18 cellular contexts compared by ENCODE assay signal in the genomic region with DNA sequence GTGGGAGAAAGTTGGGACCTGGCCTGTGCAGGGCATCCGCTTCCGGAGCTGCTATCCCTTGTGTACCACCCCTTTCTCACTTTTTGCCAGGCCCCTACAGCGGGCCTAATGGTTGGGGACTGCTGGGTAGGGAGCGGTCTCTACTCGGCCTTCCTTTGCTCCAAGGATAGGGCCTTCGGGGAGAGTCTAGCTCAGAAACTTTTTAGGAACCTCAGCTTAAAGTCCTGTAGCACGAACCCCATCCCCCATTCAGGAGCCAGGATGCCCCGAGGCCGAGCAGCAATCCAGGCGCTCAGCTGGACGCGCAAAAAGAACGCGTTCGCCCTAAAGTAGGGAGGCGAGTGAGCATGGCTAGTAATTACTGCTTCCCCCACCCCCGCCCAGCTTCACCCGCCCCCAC. TPM values are rescaled to one million over a fixed set of nuclear protein-coding genes. Genes with fewer than 3 reads are reported as not detected.
DNase-seq lines count a peak whose midpoint lies in the region; ATAC-seq and TF ChIP-seq lines count a peak whose summit lies in the region.
"Had no signal": no experiment of that assay in that cellular context is flagged by ENCODE, and none has a peak within 500 bp of the region (broad histone marks: within the 10 kb centered on the region; RNA-seq: fewer than 3 reads in every experiment).

No MANE protein-coding gene starts in this region.

- no peak overlapping the region for H3K27ac Mint-ChIP-seq in H9

- H2AK5ac ChIP-seq in H9 (ENCODE audit: insufficient read length, low read length) (no peak overlapping the region), neuronal stem cell (ENCODE audit: low read depth, low read length) (no peak overlapping the region)

- no peak overlapping the region for H3K56ac ChIP-seq in H9 (ENCODE audit: insufficient read length, low read depth, low read length)

- peak overlapping the region; percentile 76 for H3K4me2 ChIP-seq in H9 (ENCODE audit: insufficient read depth, insufficient read length, low read length)
- H3K4me2 ChIP-seq in neuronal stem cell (ENCODE audit: insufficient read depth, low read length, poor library complexity, severe bottlenecking): no peak overlapping the region

- H2BK120ac ChIP-seq in H9 (ENCODE audit: low read depth, low read length, poor library complexity, severe bottlenecking) (no peak overlapping the region), neuronal stem cell (ENCODE audit: low read depth, low read length) (no peak overlapping the region)

- H2BK15ac ChIP-seq in H9 (ENCODE audit: low read depth, low read length) (no peak overlapping the region), neuronal stem cell (ENCODE audit: low read length) (no peak overlapping the region)

- DNase-seq in H9: peak; percentile 55
- no peak for DNase-seq in neuronal stem cell (ENCODE audit: low spot score)
- no peak for DNase-seq in AG08395 (ENCODE audit: low spot score)
- DNase-seq in foreskin keratinocyte: no peak
- DNase-seq: COR-L47, DMS153, KG1, NCI-H1436 treated with DMSO at 0.1 percent for 48 hours, NCI-H2081, NCI-H510A treated with DMSO at 0.1 percent for 48 hours had no signal

- H3K18ac ChIP-seq in H9 (ENCODE audit: insufficient read length, low read depth, low read length): no peak overlapping the region
- H3K18ac ChIP-seq in neuronal stem cell (ENCODE audit: low read length): no peak overlapping the region

- H3T11ph ChIP-seq in H9 (ENCODE audit: low read length): no peak overlapping the region

- H3K4me1 ChIP-seq in H9 (ENCODE audit: insufficient read depth, low read length) (no peaks in the 10 kb centered on the region), ectodermal cell (ENCODE audit: control insufficient read depth, insufficient read depth, low read length) (no peaks in the 10 kb centered on the region), neuronal stem cell (ENCODE audit: control insufficient read depth in 2 of 2, insufficient read depth in 1 of 2, low read depth in 1 of 2, low read length in 2 of 2) (peaks cover 0 to 5% of the 10 kb centered on the region in 2 donors), foreskin keratinocyte (no peaks in the 10 kb centered on the region)

- H3K79me2 ChIP-seq in H9 (ENCODE audit: insufficient read depth, low read length): no peaks in the 10 kb centered on the region

- H4K91ac ChIP-seq in H9 (ENCODE audit: insufficient read length, low read depth, low read length) (no peak overlapping the region), neuronal stem cell (ENCODE audit: low read depth, low read length, poor library complexity) (no peak overlapping the region)

- H4K8ac ChIP-seq in H9 (replicated peaks; ENCODE audit: insufficient read length, low read depth, low read length) (no peak overlapping the region), neuronal stem cell (ENCODE audit: low read depth, low read length) (no peak overlapping the region)

- H3K4ac ChIP-seq in H9 (ENCODE audit: low read depth, low read length): no peak overlapping the region
- no peak overlapping the region for H3K4ac ChIP-seq in neuronal stem cell (ENCODE audit: low read length)

- ATAC-seq in HG03342 (IDR thresholded peaks at IDR 0.05; ENCODE audit: unreplicated experiment) (no peak), GM19467 (IDR thresholded peaks at IDR 0.05; ENCODE audit: unreplicated experiment) (no peak), foreskin keratinocyte (no peak)
- ATAC-seq: HCT116, HepG2 had no signal

- H3K27ac ChIP-seq in H9 (ENCODE audit: insufficient read length, low read depth, low read length): no peak overlapping the region
- no peak overlapping the region for H3K27ac ChIP-seq in ectodermal cell (ENCODE audit: insufficient read depth, low read depth, low read length, poor library complexity, severe bottlenecking)
- H3K27ac ChIP-seq in neuronal stem cell (replicated peaks; ENCODE audit: low read length): no peak overlapping the region
- no peak overlapping the region for H3K27ac ChIP-seq in foreskin keratinocyte

- H3K79me1 ChIP-seq in H9 (ENCODE audit: insufficient read depth, low read depth, low read length, poor library complexity, severe bottlenecking): no peaks in the 10 kb centered on the region
- H3K79me1 ChIP-seq in neuronal stem cell (ENCODE audit: low read depth, low read length): no peaks in the 10 kb centered on the region

- no peaks in the 10 kb centered on the region for H4K20me1 ChIP-seq in H9 (ENCODE audit: control insufficient read depth, insufficient read depth, insufficient read length)

- peaks cover 7% of the 10 kb centered on the region for H3K23me2 ChIP-seq in H9 (ENCODE audit: insufficient read length, low read depth, low read length, poor library complexity, severe bottlenecking)

- no CpG with 5 or more reads among the region's 18 CpGs for whole genome bisulfite sequencing in H9 (ENCODE audit: extremely low coverage, insufficient read length, low lambda C conversion rate)
- 0% methylated on average over 16 to 18 of the region's 18 CpGs for WGBS in ectodermal cell, 2 experiments
- no CpG with 5 or more reads among the region's 18 CpGs for WGBS in neuronal stem cell (ENCODE audit: extremely low coverage in 2 of 2, insufficient read length in 2 of 2, insufficient replicate concordance in 1 of 2), 2 donors

- peaks cover 8 to 25% of the 10 kb centered on the region in 2 experiments for H3K4me1 Mint-ChIP-seq in H9

- H2BK12ac ChIP-seq in H9 (ENCODE audit: insufficient read length, low read depth, low read length) (no peak overlapping the region), neuronal stem cell (ENCODE audit: low read length) (no peak overlapping the region)

- peaks cover 0 to 9% of the 10 kb centered on the region in 2 experiments; a peak in 2 of 5 replicates for H3K9me3 Mint-ChIP-seq in H9

- H3K4me3 Mint-ChIP-seq in H9: peak overlapping the region; percentile 42 to 80

- no peak overlapping the region for H3K23ac ChIP-seq in H9 (ENCODE audit: insufficient read length, low read depth, low read length)
- no peak overlapping the region for H3K23ac ChIP-seq in neuronal stem cell (ENCODE audit: low read depth, low read length, poor library complexity)

- H4K5ac ChIP-seq in H9 (ENCODE audit: insufficient read length, low read depth, low read length): no peak overlapping the region

- peak overlapping the region; percentile 24 for H3K4me3 ChIP-seq in ectodermal cell (ENCODE audit: insufficient read depth, low read depth, low read length)
- peak overlapping the region; percentile 25 for H3K4me3 ChIP-seq in iPS-18c (ENCODE audit: insufficient read depth, low read depth, low read length)
- H3K4me3 ChIP-seq in neuronal stem cell (ENCODE audit: low read length in 2 of 2): no peak overlapping the region

- H3K14ac ChIP-seq in H9 (ENCODE audit: insufficient read depth, low read length) (no peak overlapping the region), neuronal stem cell (ENCODE audit: low read length) (no peak overlapping the region)

- no peak overlapping the region for H2AFZ ChIP-seq in H9 (ENCODE audit: low read length)
- peak overlapping the region; percentile 30 for H2AFZ ChIP-seq in neuronal stem cell (ENCODE audit: low read length)

- no peaks in the 10 kb centered on the region; a peak in 1 of 7 replicates for H3K36me3 Mint-ChIP-seq in H9 (ENCODE audit: insufficient read depth in 1 of 3, low read depth in 3 of 3)

- no peak for TF ChIP-seq CTCF in H9 (conservative IDR thresholded peaks at IDR 0.05)
- no peak for TF ChIP-seq CTCF in foreskin keratinocyte (conservative IDR thresholded peaks at IDR 0.05)

- no peaks in the 10 kb centered on the region for H3K36me3 ChIP-seq in ectodermal cell (ENCODE audit: control insufficient read depth, insufficient read depth, low read length)
- H3K36me3 ChIP-seq in neuronal stem cell (replicated peaks in 1 of 2; ENCODE audit: control insufficient read depth in 2 of 2, insufficient read depth in 2 of 2, low read length in 2 of 2): no peaks in the 10 kb centered on the region

- H3K27me3 ChIP-seq in H9 (ENCODE audit: insufficient read depth, low read length) (peaks cover 78% of the 10 kb centered on the region), ectodermal cell (ENCODE audit: control insufficient read depth, insufficient read depth, low read length, poor library complexity, severe bottlenecking) (peaks cover 100% of the 10 kb centered on the region), neuronal stem cell (ENCODE audit: control insufficient read depth in 3 of 3, insufficient read depth in 3 of 3, low read depth in 1 of 3, low read length in 3 of 3) (peaks cover 25 to 98% (median 77%) of the 10 kb centered on the region in 3 experiments), foreskin keratinocyte (peaks cover 99% of the 10 kb centered on the region)

- peaks cover 100% of the 10 kb centered on the region for H3K27me3 Mint-ChIP-seq in H9 (ENCODE audit: low read depth)

- no peak overlapping the region for H2BK5ac ChIP-seq in H9 (ENCODE audit: insufficient read length, low read length)
- no peak overlapping the region for H2BK5ac ChIP-seq in neuronal stem cell (ENCODE audit: low read length)

- no peak overlapping the region for H2BK20ac ChIP-seq in H9 (ENCODE audit: low read depth, low read length, poor library complexity, severe bottlenecking)

- H3K9ac ChIP-seq in H9 (ENCODE audit: extremely low read depth, insufficient read length, low read length): no peak overlapping the region
- H3K9ac ChIP-seq in neuronal stem cell (ENCODE audit: low read depth, low read length, poor library complexity): no peak overlapping the region

- no peaks in the 10 kb centered on the region for H3K9me3 ChIP-seq in H9 (ENCODE audit: control insufficient read depth, low read depth, low read length)
- H3K9me3 ChIP-seq in ectodermal cell (ENCODE audit: control insufficient read depth, low read length): no peaks in the 10 kb centered on the region
- no peaks in the 10 kb centered on the region for H3K9me3 ChIP-seq in iPS-18c (ENCODE audit: control insufficient read depth, insufficient read depth, low read length)
- no peaks in the 10 kb centered on the region for H3K9me3 ChIP-seq in neuronal stem cell (replicated peaks in 1 of 2; ENCODE audit: control insufficient read depth in 2 of 2, insufficient read depth in 1 of 2, low read depth in 1 of 2, low read length in 2 of 2)

RNA-seq across cellular contexts. Expression of gene POU4F2, which starts 9.7 kb away (rescaled TPM):
- not detected in 2 replicates for total RNA-seq in H9 (2021)
- not detected for polyA plus RNA-seq in ectodermal cell (2013, experiment 1 of 4)
- polyA plus RNA-seq in ectodermal cell (2013, experiment 2 of 4): 0.05 TPM
- polyA plus RNA-seq in ectodermal cell (2013, experiment 3 of 4): 0.21 TPM
- polyA plus RNA-seq in ectodermal cell (2013, experiment 4 of 4): 0.36 TPM
- 0.01 TPM for polyA plus RNA-seq in neuronal stem cell (2013, experiment 1 of 2)
- polyA plus RNA-seq in neuronal stem cell (2013, experiment 2 of 2): not detected
- total RNA-seq in foreskin keratinocyte: not detected in 2 replicates
- polyA plus RNA-seq in foreskin keratinocyte: not detected in 2 replicates
- total RNA-seq: HepG2, M059J, SK-MEL-5 had no signal
- polyA plus RNA-seq: HepG2 had no signal

Comparison
In these comparisons a context has a peak if more than half of its experiments do, and no peak if none do; other contexts are left out.
1. H3K4me3 ChIP-seq: peak in ectodermal cell (single experiment) and iPS-18c (single experiment); none in neuronal stem cell (0 of 2).